27 cellular contexts compared by ENCODE assay signal in genomic region chr10:7937315-7937945, GRCh38.
"Had no signal": no experiment of that assay in that cellular context is flagged by ENCODE, and none has a peak within 500 bp of the region (broad histone marks: within the 10 kb centered on the region; RNA-seq: fewer than 3 reads in every experiment).

No MANE protein-coding gene starts in this region.

- H3K27ac Mint-ChIP-seq: activated CD8-positive, alpha-beta T cell treated with anti-CD3 and anti-CD28 coated beads, Interleukin-2, amount 10 ng/mL, durations not matched to agents 7 days and 5 days; activated naive CD8-positive, alpha-beta T cell treated with anti-CD3 and anti-CD28 coated beads, Interleukin-2, amount 50 U/mL, for 24 hours; activated T-helper 1 cell treated with anti-CD3 and anti-CD28 coated beads, Interleukin-12 subunit alpha, Interleukin-12 subunit beta, Interleukin-2, Interleukin-4 antibody, amounts not matched to agents 30 ng/mL and 10 ng/mL and 1 ng/mL, durations not matched to agents 14 hours and 24 hours and 36 hours; neural progenitor cell; stimulated activated memory B cell treated with anti-CD40 and anti-IgM and Interleukin-4, amounts not matched to agents 10 μg/mL and 1 μg/mL and 100 μg/mL, for 72 hours; T-helper 2 cell treated with Interferon-gamma antibody and Interleukin-4, amounts not matched to agents 5 μg/mL and 100 μg/mL, for 36 hours had no signal

- H3K4me1 Mint-ChIP-seq: neural progenitor cell had no signal

- H3K4me3 Mint-ChIP-seq: activated CD8-positive, alpha-beta T cell treated with anti-CD3 and anti-CD28 coated beads, Interleukin-2, amount 10 ng/mL, durations not matched to agents 7 days and 5 days; activated naive CD8-positive, alpha-beta T cell treated with anti-CD3 and anti-CD28 coated beads, Interleukin-2, amount 50 U/mL, for 24 hours; activated T-helper 1 cell treated with anti-CD3 and anti-CD28 coated beads, Interleukin-12 subunit alpha, Interleukin-12 subunit beta, Interleukin-2, Interleukin-4 antibody, amounts not matched to agents 30 ng/mL and 10 ng/mL and 1 ng/mL, durations not matched to agents 14 hours and 24 hours and 36 hours; neural progenitor cell; stimulated activated memory B cell treated with anti-CD40 and anti-IgM and Interleukin-4, amounts not matched to agents 10 μg/mL and 1 μg/mL and 100 μg/mL, for 72 hours; T-helper 2 cell treated with Interferon-gamma antibody and Interleukin-4, amounts not matched to agents 5 μg/mL and 100 μg/mL, for 36 hours had no signal

- H3K4me3 ChIP-seq: body of pancreas, esophagus squamous epithelium, gastroesophageal sphincter, heart right ventricle, lower lobe of right lung, neural progenitor cell, stomach, vagina had no signal

- H3K36me3 ChIP-seq: esophagus squamous epithelium, gastroesophageal sphincter, heart right ventricle, lower lobe of right lung, neural progenitor cell, stomach, vagina, WERI-Rb-1 had no signal

- DNase-seq: activated CD4-positive, alpha-beta T cell treated with anti-CD3 and anti-CD28 coated beads for 1 hour; activated CD4-positive, alpha-beta T cell treated with anti-CD3 and anti-CD28 coated beads, Interleukin-2, amount 50 U/mL, for 1 hour; activated CD8-positive, alpha-beta T cell treated with anti-CD3 and anti-CD28 coated beads, Interleukin-2, amount 10 ng/mL, durations not matched to agents 7 days and 5 days; activated gamma-delta T cell; activated naive CD4-positive, alpha-beta T cell treated with anti-CD3 and anti-CD28 coated beads, Interleukin-2, amount 50 U/mL, for 16 hours; activated naive CD8-positive, alpha-beta T cell treated with anti-CD3 and anti-CD28 coated beads, Interleukin-2, amount 50 U/mL, for 24 hours; body of pancreas; caudate nucleus; dermis blood vessel endothelial cell; effector CD8-positive, alpha-beta T cell; esophagus squamous epithelium; heart right ventricle; islet precursor cell; lower lobe of right lung; naive thymus-derived CD8-positive, alpha-beta T cell; posterior cingulate gyrus; small intestine; stimulated activated CD4-positive, alpha-beta T cell treated with anti-CD3 and anti-CD28 coated beads, Interleukin-2, amount 100 ng/mL, for 24 hours; stomach; WERI-Rb-1 had no signal

- H3K4me1 ChIP-seq: body of pancreas, gastroesophageal sphincter, lower lobe of right lung, neural progenitor cell, vagina had no signal

- ATAC-seq: activated CD8-positive, alpha-beta T cell treated with anti-CD3 and anti-CD28 coated beads, Interleukin-2, amount 10 ng/mL, durations not matched to agents 7 days and 5 days; activated naive CD8-positive, alpha-beta T cell treated with anti-CD3 and anti-CD28 coated beads, Interleukin-2, amount 50 U/mL, for 24 hours; body of pancreas; gastroesophageal sphincter; heart right ventricle; lower lobe of right lung; naive thymus-derived CD8-positive, alpha-beta T cell; sciatic nerve; stimulated activated memory B cell treated with anti-CD40 and anti-IgM and Interleukin-4, amounts not matched to agents 10 μg/mL and 1 μg/mL and 100 μg/mL, for 72 hours had no signal

- H3K27ac ChIP-seq: body of pancreas, esophagus squamous epithelium, gastroesophageal sphincter, heart right ventricle, lower lobe of right lung, neural progenitor cell, stomach, vagina, WERI-Rb-1 had no signal

- H3K9me3 ChIP-seq: body of pancreas, esophagus squamous epithelium, vagina had no signal
